ENCODE assay signal across 8 cellular contexts in genomic region chr12:51388066-51388799, GRCh38.
DNase-seq lines count a peak whose midpoint lies in the region; ATAC-seq lines count a peak whose summit lies in the region.

No MANE protein-coding gene starts in this region.

- peak overlapping the region; percentile 47 for H3K9ac ChIP-seq in HUES6 (ENCODE audit: low read length)

- H3K4me1 ChIP-seq in HUES6 (ENCODE audit: control insufficient read depth, insufficient read depth, low read length) = peaks cover 48% of the 10 kb centered on the region

- H3K4me3 ChIP-seq in HUES6 (ENCODE audit: low read depth, low read length) = peak overlapping the region; percentile 30; the same call in 1 of the 2 replicates

- DNase-seq in Ammon's horn (ENCODE audit: low spot score) = peak; percentile 66
- peak; percentile 61 for DNase-seq in iris pigment epithelial cell (ENCODE audit: low read depth)
- DNase-seq in putamen (ENCODE audit: low spot score) = no peak
- DNase-seq in activated effector memory CD4-positive, alpha-beta T cell treated with anti-CD3 and anti-CD28 coated beads, Interleukin-2, amount 50 U/mL, for 16 hours = no peak
- DNase-seq in LoVo (ENCODE audit: low spot score) = no peak

- H3K27me3 ChIP-seq in HUES6 (ENCODE audit: control insufficient read depth, insufficient read depth, low read length) = peaks cover 2% of the 10 kb centered on the region; the same call in 1 of the 2 replicates

- H3K36me3 ChIP-seq in HUES6 (ENCODE audit: control insufficient read depth, insufficient read depth, low read length) = peaks cover 2% of the 10 kb centered on the region; the same call in 1 of the 2 replicates

- ATAC-seq in HG02759 (IDR thresholded peaks at IDR 0.05; ENCODE audit: unreplicated experiment) = no peak

- no peaks in the 10 kb centered on the region for H3K9me3 ChIP-seq in HUES6 (ENCODE audit: control insufficient read depth, insufficient read depth, low read depth, low read length)

- H3K27ac ChIP-seq in HUES6 (ENCODE audit: low read depth, low read length) (peak overlapping the region; percentile 49; the same call in 1 of the 2 replicates), angular gyrus (ENCODE audit: low read depth, low read length) (peak overlapping the region; percentile 91)

Comparison
In these comparisons a context has a peak if more than half of its experiments do, and no peak if none do; other contexts are left out.
1. DNase-seq: peak in Ammon's horn (single experiment) and iris pigment epithelial cell (single experiment); none in putamen (single experiment), activated effector memory CD4-positive, alpha-beta T cell treated with anti-CD3 and anti-CD28 coated beads, Interleukin-2, amount 50 U/mL, for 16 hours (single experiment) and LoVo (single experiment).